1 cellular context compared by ENCODE assay signal in the genomic region with DNA sequence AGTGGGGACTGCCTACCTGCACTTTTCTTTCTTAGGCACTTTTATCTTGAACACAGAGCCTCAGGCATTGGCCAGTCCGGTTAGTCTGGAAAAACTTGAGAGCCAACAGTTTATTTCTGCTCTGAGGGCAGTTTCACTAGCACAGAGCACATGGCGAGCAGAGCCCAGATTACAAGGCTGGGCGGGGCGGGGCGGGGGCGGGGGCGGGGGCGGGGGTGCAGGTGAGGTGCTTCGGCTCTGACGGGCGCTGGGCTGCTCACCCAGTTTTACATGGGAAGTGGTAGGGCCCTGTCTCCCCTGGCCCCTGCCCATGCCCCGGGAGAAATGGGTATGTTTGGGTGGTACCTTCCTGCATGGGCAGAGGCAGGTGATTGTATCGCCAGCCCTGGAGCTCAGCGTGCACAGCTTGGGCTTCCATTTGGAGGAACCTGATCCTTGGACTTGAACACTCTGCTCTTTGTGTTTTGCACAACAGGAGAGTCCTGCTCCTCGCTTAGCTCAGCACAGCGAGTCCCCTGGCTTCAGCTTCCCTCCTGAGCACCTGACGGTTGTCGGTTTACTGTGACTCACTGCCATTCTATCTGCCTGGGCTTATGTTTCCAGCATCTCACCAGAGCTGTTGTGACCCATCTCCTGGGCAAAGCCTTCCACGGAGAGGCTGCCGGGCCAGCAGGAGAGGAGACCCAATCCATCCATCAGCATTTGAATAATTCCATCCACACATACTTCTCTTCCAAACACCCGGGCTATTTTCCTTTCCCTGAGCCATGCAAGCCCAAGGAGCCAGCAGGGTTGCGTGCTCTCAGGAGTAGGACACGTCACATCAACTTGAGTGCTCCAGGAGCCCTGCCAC.
A peak's percentile ranks its signal among the peaks of the same experiment; 100 is the strongest.
TF ChIP-seq lines count a peak whose summit lies in the region.

No MANE protein-coding gene starts in this region.

TF ChIP-seq in HEK293, 187 proteins besides CTCF, POLR2A, EP300 and RAD21 (continued from another document):
- TF ChIP-seq ZNF2 (tag by site-specific recombination; IDR thresholded peaks at IDR 0.05) (0 out of 2 replicates have a peak, but pooled peaks have one; percentile 35), ZNF366 (tag by site-specific recombination; conservative IDR thresholded peaks at IDR 0.05) (peak; percentile 32; the same call in 1 of the 2 replicates), ZNF501 (tag by site-specific recombination; IDR thresholded peaks at IDR 0.05) (peak; percentile 44; the same call in 1 of the 2 replicates), ZIC2 (tag by site-specific recombination; IDR thresholded peaks at IDR 0.05) (peak; percentile 86), ZNF138 (tag by site-specific recombination; IDR thresholded peaks at IDR 0.05; ENCODE audit: borderline replicate concordance) (no peak), ZNF670 (tag by site-specific recombination; IDR thresholded peaks at IDR 0.05; ENCODE audit: low read depth) (no peak), ZNF600 (tag by site-specific recombination; IDR thresholded peaks at IDR 0.05) (peak; percentile 93), KLF8 (tag by site-specific recombination; IDR thresholded peaks at IDR 0.05) (peak; percentile 8; the same call in 1 of the 2 replicates)
- TF ChIP-seq, protein P1, sequence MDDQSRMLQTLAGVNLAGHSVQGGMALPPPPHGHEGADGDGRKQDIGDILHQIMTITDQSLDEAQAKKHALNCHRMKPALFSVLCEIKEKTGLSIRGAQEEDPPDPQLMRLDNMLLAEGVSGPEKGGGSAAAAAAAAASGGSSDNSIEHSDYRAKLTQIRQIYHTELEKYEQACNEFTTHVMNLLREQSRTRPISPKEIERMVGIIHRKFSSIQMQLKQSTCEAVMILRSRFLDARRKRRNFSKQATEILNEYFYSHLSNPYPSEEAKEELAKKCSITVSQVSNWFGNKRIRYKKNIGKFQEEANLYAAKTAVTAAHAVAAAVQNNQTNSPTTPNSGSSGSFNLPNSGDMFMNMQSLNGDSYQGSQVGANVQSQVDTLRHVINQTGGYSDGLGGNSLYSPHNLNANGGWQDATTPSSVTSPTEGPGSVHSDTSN (CRISPR knock-in tag; IDR thresholded peaks at IDR 0.05): no peak
